ENCODE assay signal across 22 cellular contexts in genomic region chrX:6163761-6164160, GRCh38.
"Had no signal": no experiment of that assay in that cellular context is flagged by ENCODE, and none has a peak within 500 bp of the region (broad histone marks: within the 10 kb centered on the region; RNA-seq: fewer than 3 reads in every experiment).

No MANE protein-coding gene starts in this region.

- H3K4me3 ChIP-seq: adrenal gland, body of pancreas, SJSA1 had no signal

- DNase-seq: activated CD4-positive, alpha-beta T cell treated with anti-CD3 and anti-CD28 coated beads for 48 hours; activated CD4-positive, alpha-beta T cell treated with anti-CD3 and anti-CD28 coated beads, Interleukin-2, amount 50 U/mL, for 4 hours; activated CD4-positive, CD25-positive, alpha-beta regulatory T cell treated with anti-CD3 and anti-CD28 coated beads, Interleukin-2, amount 50 U/mL, for 72 hours; activated CD8-positive, alpha-beta memory T cell treated with anti-CD3 and anti-CD28 coated beads, Interleukin-2, amount 50 U/mL, for 48 hours; activated CD8-positive, alpha-beta T cell treated with anti-CD3 and anti-CD28 coated beads, Interleukin-2, amount 10 ng/mL, durations not matched to agents 7 days and 5 days; activated naive CD4-positive, alpha-beta T cell treated with anti-CD3 and anti-CD28 coated beads, Interleukin-2, amount 50 U/mL, for 16 hours; activated naive CD8-positive, alpha-beta T cell treated with anti-CD3 and anti-CD28 coated beads, Interleukin-2, amount 10 ng/mL, durations not matched to agents 7 days and 5 days; activated T-cell treated with anti-CD3 and anti-CD28 coated beads, Interleukin-2, amount 50 U/mL, for 1 hour; adrenal gland; anterior cingulate cortex; body of pancreas; NCI-H1048; NCI-H146; NCI-H187 treated with DMSO at 0.1 percent for 48 hours; NCI-H2081 treated with DMSO at 0.1 percent for 48 hours; NCI-H345; NCI-H510A; NCI-H69; PC-3; SHP77; SW 1271 had no signal
